23 cellular contexts compared by ENCODE assay signal in the genomic region with DNA sequence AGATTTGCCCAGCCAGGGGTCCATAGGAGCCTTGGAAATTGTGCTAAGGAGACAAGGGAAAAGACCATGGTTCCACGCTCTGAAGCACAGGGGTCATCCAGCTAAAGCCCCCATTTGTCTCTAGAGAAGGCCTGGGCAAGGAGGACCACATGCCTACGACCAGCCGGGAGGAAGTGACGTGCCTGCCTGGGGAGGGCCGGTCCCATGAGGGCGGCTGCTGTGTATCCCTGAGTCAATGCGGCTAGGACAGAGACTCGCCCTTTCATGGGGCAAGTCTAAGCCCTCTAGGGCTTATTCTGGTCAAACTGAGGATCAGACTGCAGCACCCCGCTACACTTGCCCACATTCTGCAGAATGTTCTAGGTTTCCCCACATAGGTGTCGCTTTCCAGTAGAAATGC. TPM values are rescaled to one million over a fixed set of nuclear protein-coding genes. Genes with fewer than 3 reads are reported as not detected.
"Had no signal": no experiment of that assay in that cellular context is flagged by ENCODE, and none has a peak within 500 bp of the region (broad histone marks: within the 10 kb centered on the region; RNA-seq: fewer than 3 reads in every experiment).

No MANE protein-coding gene starts in this region.

- DNase-seq: activated CD4-positive, alpha-beta memory T cell treated with anti-CD3 and anti-CD28 coated beads for 36 hours; activated CD4-positive, alpha-beta T cell treated with anti-CD3 and anti-CD28 coated beads, Interleukin-2, amount 10 ng/mL, durations not matched to agents 24 days and 14 days; activated CD4-positive, CD25-positive, alpha-beta regulatory T cell treated with anti-CD3 and anti-CD28 coated beads, Interleukin-2, amount 50 U/mL, for 72 hours; activated gamma-delta T cell treated with Interleukin-2 at 50 U/mL for 16 hours; activated naive CD8-positive, alpha-beta T cell treated with anti-CD3 and anti-CD28 coated beads, Interleukin-2, amount 50 U/mL, for 24 hours; activated T-cell treated with anti-CD3 and anti-CD28 coated beads, Interleukin-2, amount 50 U/mL, for 4 hours; effector memory CD4-positive, alpha-beta T cell; gastrocnemius medialis; glutamatergic neuron; left ventricle myocardium inferior; mammary epithelial cell; naive B cell; occipital lobe; stimulated activated naive CD4-positive, alpha-beta T cell; T-helper 17 cell; transverse colon; uterus had no signal

- H3K27ac Mint-ChIP-seq: activated CD4-positive, alpha-beta memory T cell treated with anti-CD3 and anti-CD28 coated beads for 36 hours; activated CD4-positive, alpha-beta T cell treated with anti-CD3 and anti-CD28 coated beads, Interleukin-2, amount 10 ng/mL, durations not matched to agents 24 days and 14 days; activated naive CD4-positive, alpha-beta T cell treated with anti-CD3 and anti-CD28 coated beads, Interleukin-2, amount 50 U/mL, for 24 hours; activated naive CD8-positive, alpha-beta T cell treated with anti-CD3 and anti-CD28 coated beads, Interleukin-2, amount 50 U/mL, for 24 hours; activated T-helper 17 cell treated with anti-CD3 and anti-CD28 coated beads, Interleukin-2, amount 50 U/mL, for 72 hours; mesothelial cell of epicardium; T-helper 17 cell had no signal

- H3K27me3 Mint-ChIP-seq: activated CD4-positive, alpha-beta memory T cell treated with anti-CD3 and anti-CD28 coated beads for 36 hours; activated naive CD4-positive, alpha-beta T cell treated with anti-CD3 and anti-CD28 coated beads, Interleukin-2, amount 50 U/mL, for 24 hours; activated T-helper 17 cell treated with anti-CD3 and anti-CD28 coated beads, Interleukin-2, amount 50 U/mL, for 72 hours; central memory CD8-positive, alpha-beta T cell had no signal

- H3K9me3 Mint-ChIP-seq: activated CD4-positive, alpha-beta memory T cell treated with anti-CD3 and anti-CD28 coated beads for 36 hours; activated CD4-positive, alpha-beta T cell treated with anti-CD3 and anti-CD28 coated beads, Interleukin-2, amount 10 ng/mL, durations not matched to agents 24 days and 14 days; activated naive CD4-positive, alpha-beta T cell treated with anti-CD3 and anti-CD28 coated beads, Interleukin-2, amount 50 U/mL, for 24 hours; activated naive CD8-positive, alpha-beta T cell treated with anti-CD3 and anti-CD28 coated beads, Interleukin-2, amount 50 U/mL, for 24 hours; activated T-cell treated with anti-CD3 and anti-CD28 coated beads, Interleukin-2, amount 50 U/mL, for 4 hours; activated T-helper 17 cell treated with anti-CD3 and anti-CD28 coated beads, Interleukin-2, amount 50 U/mL, for 72 hours; central memory CD8-positive, alpha-beta T cell; mesothelial cell of epicardium; naive B cell had no signal

- H3K4me3 Mint-ChIP-seq: activated CD4-positive, alpha-beta memory T cell treated with anti-CD3 and anti-CD28 coated beads for 36 hours; activated CD4-positive, alpha-beta T cell treated with anti-CD3 and anti-CD28 coated beads, Interleukin-2, amount 10 ng/mL, durations not matched to agents 24 days and 14 days; activated naive CD4-positive, alpha-beta T cell treated with anti-CD3 and anti-CD28 coated beads, Interleukin-2, amount 50 U/mL, for 24 hours; activated naive CD8-positive, alpha-beta T cell treated with anti-CD3 and anti-CD28 coated beads, Interleukin-2, amount 50 U/mL, for 24 hours; activated T-cell treated with anti-CD3 and anti-CD28 coated beads, Interleukin-2, amount 50 U/mL, for 4 hours; activated T-helper 17 cell treated with anti-CD3 and anti-CD28 coated beads, Interleukin-2, amount 50 U/mL, for 72 hours; central memory CD8-positive, alpha-beta T cell; mesothelial cell of epicardium; T-helper 17 cell had no signal

- H3K4me1 Mint-ChIP-seq: activated CD4-positive, alpha-beta T cell treated with anti-CD3 and anti-CD28 coated beads, Interleukin-2, amount 10 ng/mL, durations not matched to agents 24 days and 14 days; activated naive CD4-positive, alpha-beta T cell treated with anti-CD3 and anti-CD28 coated beads, Interleukin-2, amount 50 U/mL, for 24 hours; activated T-helper 17 cell treated with anti-CD3 and anti-CD28 coated beads, Interleukin-2, amount 50 U/mL, for 72 hours; central memory CD8-positive, alpha-beta T cell; T-helper 17 cell had no signal

- H3K4me3 ChIP-seq: gastrocnemius medialis, left ventricle myocardium inferior, transverse colon, uterus had no signal

- H3K79me2 ChIP-seq: parathyroid adenoma had no signal

- H3K36me3 ChIP-seq: gastrocnemius medialis, left ventricle myocardium inferior, transverse colon, uterus had no signal

- ATAC-seq: activated naive CD8-positive, alpha-beta T cell treated with anti-CD3 and anti-CD28 coated beads, Interleukin-2, amount 50 U/mL, for 24 hours; activated T-cell treated with anti-CD3 and anti-CD28 coated beads, Interleukin-2, amount 50 U/mL, for 4 hours; activated T-helper 17 cell treated with anti-CD3 and anti-CD28 coated beads, Interleukin-2, amount 50 U/mL, for 72 hours had no signal

- H3K4me1 ChIP-seq: gastrocnemius medialis, parathyroid adenoma, transverse colon, uterus had no signal

- H3K27me3 ChIP-seq: gastrocnemius medialis, transverse colon, uterus had no signal

- H3K27ac ChIP-seq: gastrocnemius medialis, parathyroid adenoma, transverse colon, uterus had no signal

- H3K9ac ChIP-seq: parathyroid adenoma had no signal

- H3K9me3 ChIP-seq: gastrocnemius medialis, left ventricle myocardium inferior, transverse colon, uterus had no signal

- H3K36me3 Mint-ChIP-seq: activated CD4-positive, alpha-beta memory T cell treated with anti-CD3 and anti-CD28 coated beads for 36 hours; activated naive CD4-positive, alpha-beta T cell treated with anti-CD3 and anti-CD28 coated beads, Interleukin-2, amount 50 U/mL, for 24 hours; mesothelial cell of epicardium had no signal

- H2AFZ ChIP-seq: parathyroid adenoma had no signal

RNA-seq across cellular contexts. Expression of gene RIN3, which starts 20.6 kb away (rescaled TPM):
- polyA plus RNA-seq: neural cell had no signal
